In the genomic region with DNA sequence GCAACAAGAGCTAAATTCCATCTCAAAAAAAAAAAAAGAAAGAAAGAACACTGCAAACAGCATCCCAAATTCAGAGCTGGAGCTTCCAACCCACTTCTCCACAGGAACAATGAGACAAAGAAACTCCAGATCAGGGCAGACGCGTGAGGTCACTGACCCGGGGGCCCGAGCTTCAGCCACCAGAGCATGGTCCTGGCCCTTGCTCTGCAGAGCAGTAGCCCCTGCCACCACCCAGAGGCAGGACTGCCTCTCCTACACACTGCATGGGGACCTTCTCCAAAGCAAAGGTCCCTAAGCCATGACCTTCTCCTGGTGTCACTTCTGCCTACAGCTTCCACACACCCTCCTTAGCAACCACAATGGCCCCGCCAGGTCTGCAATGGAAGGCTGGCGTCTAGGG, we compare ENCODE assay signal across 2 cellular contexts.
TF ChIP-seq lines count a peak whose summit lies in the region.

No MANE protein-coding gene starts in this region.

TF ChIP-seq in SK-N-SH, 30 proteins besides CTCF, POLR2A, EP300 and RAD21 (continued from another document):
- TF ChIP-seq RFX5 (IDR thresholded peaks at IDR 0.05; ENCODE audit: low read length) (no peak), YY1 (IDR thresholded peaks at IDR 0.05; ENCODE audit: low read depth) (no peak), NFIC (IDR thresholded peaks at IDR 0.05; ENCODE audit: borderline replicate concordance) (no peak), FOSL2 (IDR thresholded peaks at IDR 0.05; ENCODE audit: borderline replicate concordance, low read depth) (no peak), RCOR1 (IDR thresholded peaks at IDR 0.05; ENCODE audit: low read length) (no peak), FOXM1 (IDR thresholded peaks at IDR 0.05; ENCODE audit: low read depth) (no peak)
TF ChIP-seq in SK-N-SH: peak in this region for 0.

TF ChIP-seq in SK-N-SH treated with all-trans-retinoic acid at 6 μM for 48 hours, 23 proteins besides CTCF, POLR2A, EP300 and RAD21:
- TF ChIP-seq, protein P1, sequence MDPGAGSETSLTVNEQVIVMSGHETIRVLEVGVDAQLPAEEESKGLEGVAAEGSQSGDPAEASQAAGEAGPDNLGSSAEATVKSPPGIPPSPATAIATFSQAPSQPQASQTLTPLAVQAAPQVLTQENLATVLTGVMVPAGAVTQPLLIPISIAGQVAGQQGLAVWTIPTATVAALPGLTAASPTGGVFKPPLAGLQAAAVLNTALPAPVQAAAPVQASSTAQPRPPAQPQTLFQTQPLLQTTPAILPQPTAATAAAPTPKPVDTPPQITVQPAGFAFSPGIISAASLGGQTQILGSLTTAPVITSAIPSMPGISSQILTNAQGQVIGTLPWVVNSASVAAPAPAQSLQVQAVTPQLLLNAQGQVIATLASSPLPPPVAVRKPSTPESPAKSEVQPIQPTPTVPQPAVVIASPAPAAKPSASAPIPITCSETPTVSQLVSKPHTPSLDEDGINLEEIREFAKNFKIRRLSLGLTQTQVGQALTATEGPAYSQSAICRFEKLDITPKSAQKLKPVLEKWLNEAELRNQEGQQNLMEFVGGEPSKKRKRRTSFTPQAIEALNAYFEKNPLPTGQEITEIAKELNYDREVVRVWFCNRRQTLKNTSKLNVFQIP (CRISPR knock-in tag; IDR thresholded peaks at IDR 0.05; ENCODE audit: borderline replicate concordance, low read depth): no peak
- TF ChIP-seq ESRRG (CRISPR knock-in tag; IDR thresholded peaks at IDR 0.05): no peak
- no peak for TF ChIP-seq ZC3H10 (CRISPR knock-in tag; IDR thresholded peaks at IDR 0.05)
- no peak for TF ChIP-seq BACH2 (CRISPR knock-in tag; IDR thresholded peaks at IDR 0.05; ENCODE audit: borderline replicate concordance)
- no peak for TF ChIP-seq ISL1 (CRISPR knock-in tag; IDR thresholded peaks at IDR 0.05)
- no peak for TF ChIP-seq PPARA (CRISPR knock-in tag; IDR thresholded peaks at IDR 0.05; ENCODE audit: borderline replicate concordance)
- TF ChIP-seq, protein P2, sequence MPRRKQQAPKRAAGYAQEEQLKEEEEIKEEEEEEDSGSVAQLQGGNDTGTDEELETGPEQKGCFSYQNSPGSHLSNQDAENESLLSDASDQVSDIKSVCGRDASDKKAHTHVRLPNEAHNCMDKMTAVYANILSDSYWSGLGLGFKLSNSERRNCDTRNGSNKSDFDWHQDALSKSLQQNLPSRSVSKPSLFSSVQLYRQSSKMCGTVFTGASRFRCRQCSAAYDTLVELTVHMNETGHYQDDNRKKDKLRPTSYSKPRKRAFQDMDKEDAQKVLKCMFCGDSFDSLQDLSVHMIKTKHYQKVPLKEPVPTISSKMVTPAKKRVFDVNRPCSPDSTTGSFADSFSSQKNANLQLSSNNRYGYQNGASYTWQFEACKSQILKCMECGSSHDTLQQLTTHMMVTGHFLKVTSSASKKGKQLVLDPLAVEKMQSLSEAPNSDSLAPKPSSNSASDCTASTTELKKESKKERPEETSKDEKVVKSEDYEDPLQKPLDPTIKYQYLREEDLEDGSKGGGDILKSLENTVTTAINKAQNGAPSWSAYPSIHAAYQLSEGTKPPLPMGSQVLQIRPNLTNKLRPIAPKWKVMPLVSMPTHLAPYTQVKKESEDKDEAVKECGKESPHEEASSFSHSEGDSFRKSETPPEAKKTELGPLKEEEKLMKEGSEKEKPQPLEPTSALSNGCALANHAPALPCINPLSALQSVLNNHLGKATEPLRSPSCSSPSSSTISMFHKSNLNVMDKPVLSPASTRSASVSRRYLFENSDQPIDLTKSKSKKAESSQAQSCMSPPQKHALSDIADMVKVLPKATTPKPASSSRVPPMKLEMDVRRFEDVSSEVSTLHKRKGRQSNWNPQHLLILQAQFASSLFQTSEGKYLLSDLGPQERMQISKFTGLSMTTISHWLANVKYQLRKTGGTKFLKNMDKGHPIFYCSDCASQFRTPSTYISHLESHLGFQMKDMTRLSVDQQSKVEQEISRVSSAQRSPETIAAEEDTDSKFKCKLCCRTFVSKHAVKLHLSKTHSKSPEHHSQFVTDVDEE (CRISPR knock-in tag; IDR thresholded peaks at IDR 0.05): no peak
- TF ChIP-seq RARB (CRISPR knock-in tag; IDR thresholded peaks at IDR 0.05): no peak
- no peak for TF ChIP-seq ZFP30 (CRISPR knock-in tag; IDR thresholded peaks at IDR 0.05)
- TF ChIP-seq ZNF8 (CRISPR knock-in tag; IDR thresholded peaks at IDR 0.05): no peak
- TF ChIP-seq GLIS3 (CRISPR knock-in tag; IDR thresholded peaks at IDR 0.05): no peak
- TF ChIP-seq TCF4 (CRISPR knock-in tag; IDR thresholded peaks at IDR 0.05; ENCODE audit: borderline replicate concordance): no peak
- no peak for TF ChIP-seq ZFP3 (CRISPR knock-in tag; IDR thresholded peaks at IDR 0.05)
